In the genomic region with DNA sequence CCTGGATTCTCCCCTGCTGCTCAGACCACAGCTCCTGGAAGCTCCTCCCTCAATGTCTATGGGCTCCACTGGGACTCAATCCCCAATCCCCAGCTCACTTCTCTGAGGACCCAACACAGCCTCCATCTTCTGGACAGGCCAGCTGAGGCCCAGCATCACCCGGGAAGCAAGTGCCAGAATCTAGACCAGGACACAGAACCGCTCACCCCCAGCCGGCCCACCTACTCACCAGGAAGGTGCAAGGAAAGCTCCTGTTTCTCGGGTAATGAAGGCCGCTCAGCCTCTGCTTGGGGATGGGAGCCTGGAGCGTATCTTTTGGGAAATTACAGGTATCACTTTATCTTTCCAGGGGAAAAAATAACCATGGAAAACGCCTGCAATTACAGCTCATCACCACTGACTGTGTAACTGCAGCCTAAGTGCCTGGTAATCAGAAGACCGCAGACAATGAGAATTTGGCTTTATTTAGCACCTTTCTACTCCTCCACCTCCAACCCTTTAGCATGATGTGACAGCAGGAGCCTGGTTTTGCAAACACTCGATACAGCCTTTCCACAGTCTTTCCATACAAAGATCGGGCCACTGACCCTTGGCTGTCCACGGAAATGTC, we compare ENCODE assay signal across 13 cellular contexts.
"Had no signal": no experiment of that assay in that cellular context is flagged by ENCODE, and none has a peak within 500 bp of the region (broad histone marks: within the 10 kb centered on the region; RNA-seq: fewer than 3 reads in every experiment).

No MANE protein-coding gene starts in this region.

- H3K36me3 ChIP-seq: esophagus squamous epithelium, pancreas, tibial artery, vagina had no signal

- DNase-seq: activated CD4-positive, alpha-beta memory T cell treated with anti-CD3 and anti-CD28 coated beads, Interleukin-2, amount 10 ng/mL, durations not matched to agents 7 days and 5 days; activated gamma-delta T cell treated with Interleukin-2 at 50 U/mL for 16 hours; activated T-cell treated with anti-CD3 and anti-CD28 coated beads, Interleukin-2, amount 50 U/mL, for 72 hours; amniotic stem cell; esophagus squamous epithelium; nephron progenitor cell; pancreas; stimulated activated CD4-positive, alpha-beta T cell treated with anti-CD3 and anti-CD28 coated beads, Interleukin-12 subunit alpha, Interleukin-12 subunit beta, amount 100 ng/mL, for 4 hours; stimulated activated CD4-positive, alpha-beta T cell treated with anti-CD3 and anti-CD28 coated beads, Interleukin-2, amount 100 ng/mL, for 24 hours had no signal

- H3K27ac ChIP-seq: esophagus squamous epithelium, pancreas, tibial artery, vagina had no signal

- H3K9me3 ChIP-seq: esophagus squamous epithelium, pancreas, vagina had no signal

- H3K4me3 ChIP-seq: esophagus squamous epithelium, pancreas, tibial artery, vagina had no signal

- H3K4me1 ChIP-seq: pancreas, tibial artery had no signal

- H3K27me3 ChIP-seq: pancreas, vagina had no signal

- ATAC-seq: activated T-cell treated with anti-CD3 and anti-CD28 coated beads, Interleukin-2, amount 50 U/mL, for 72 hours; pancreas; stimulated activated effector memory CD8-positive, alpha-beta T cell treated with anti-CD3 and anti-CD28 coated beads, Interleukin-12 subunit alpha, Interleukin-12 subunit beta, amount 100 ng/mL, for 72 hours; T-cell had no signal
